ENCODE assay signal across 9 cellular contexts in the genomic region with DNA sequence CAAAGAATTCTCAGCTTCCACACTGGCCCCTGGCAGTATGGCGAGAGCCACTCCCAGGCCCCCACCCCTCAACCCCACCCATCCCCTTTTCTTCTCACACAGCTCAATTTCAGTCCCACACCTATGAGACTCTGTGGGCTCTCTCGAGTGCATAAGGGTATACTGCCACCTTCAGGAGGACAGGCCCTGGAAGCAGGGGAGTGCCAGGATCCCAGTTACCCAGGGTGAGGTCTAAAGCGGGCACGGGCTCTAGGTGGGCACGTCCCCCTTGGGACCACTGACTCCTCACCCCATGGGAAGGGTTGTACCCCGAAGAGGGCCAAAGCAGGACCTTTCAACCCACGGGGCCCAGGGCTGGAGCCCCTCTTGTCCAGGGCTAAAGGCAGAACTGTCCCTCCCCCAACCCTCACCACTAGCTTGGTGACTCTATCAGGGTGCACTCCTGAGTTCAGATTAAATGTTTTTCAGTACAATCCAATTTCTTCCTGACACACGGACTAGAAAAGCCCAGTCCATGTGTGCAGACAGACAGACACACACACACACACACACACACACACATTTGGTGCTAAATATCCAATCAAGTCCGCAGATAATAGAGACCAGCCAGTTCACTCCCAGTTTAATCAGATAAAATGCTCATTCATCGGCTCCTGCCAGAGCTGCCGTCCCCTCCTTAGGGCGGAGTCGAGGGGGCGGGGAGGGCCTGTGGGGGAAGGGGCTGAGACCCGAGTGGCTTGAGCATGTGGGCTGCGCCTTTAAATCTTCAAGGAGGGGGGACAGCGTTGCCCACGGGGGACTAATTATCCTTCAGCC. TPM values are rescaled to one million over a fixed set of nuclear protein-coding genes. Genes with fewer than 3 reads are reported as not detected.
DNase-seq lines count a peak whose midpoint lies in the region; ATAC-seq and TF ChIP-seq lines count a peak whose summit lies in the region.
"Had no signal": no experiment of that assay in that cellular context is flagged by ENCODE, and none has a peak within 500 bp of the region (broad histone marks: within the 10 kb centered on the region; RNA-seq: fewer than 3 reads in every experiment).

No MANE protein-coding gene starts in this region.

- H3K4me3 ChIP-seq in SU-DHL-6 (ENCODE audit: insufficient read depth, low read length, poor library complexity, severe bottlenecking), result no peak overlapping the region

- H3K36me3 ChIP-seq in SU-DHL-6 (ENCODE audit: low read length), result no peaks in the 10 kb centered on the region

- no peak overlapping the region for H3K4me3 Mint-ChIP-seq in activated CD4-positive, alpha-beta T cell treated with anti-CD3 and anti-CD28 coated beads, Interleukin-2, amount 10 ng/mL, durations not matched to agents 24 days and 14 days
- H3K4me3 Mint-ChIP-seq: activated naive CD8-positive, alpha-beta T cell had no signal

- intact Hi-C loops in activated CD4-positive, alpha-beta T cell treated with anti-CD3 and anti-CD28 coated beads, Interleukin-2, amount 10 ng/mL, durations not matched to agents 24 days and 14 days (cut with micrococcal nuclease), result no loop called here

- no peak overlapping the region for H3K27ac ChIP-seq in SU-DHL-6 (ENCODE audit: low read depth, low read length)

- H4K20me1 ChIP-seq in SU-DHL-6 (ENCODE audit: low read depth, low read length), result no peaks in the 10 kb centered on the region

- DNase-seq in activated CD4-positive, alpha-beta T cell treated with anti-CD3 and anti-CD28 coated beads, Interleukin-2, amount 10 ng/mL, durations not matched to agents 24 days and 14 days, result peak; percentile 77
- no peak for DNase-seq in activated CD4-positive, alpha-beta T cell treated with anti-CD3 and anti-CD28 coated beads, Interleukin-2, amount 50 U/mL, for 4 hours
- DNase-seq in NCI-H1092 (lab: John Stamatoyannopoulos, UW), result peak; percentile 80
- DNase-seq in epidermal melanocyte (ENCODE audit: insufficient read length, low spot score), result peak; percentile 79
- DNase-seq in middle frontal gyrus (ENCODE audit: extremely low spot score, low spot score), result peak; percentile 49
- DNase-seq in putamen (ENCODE audit: low spot score), result no peak

- H3K9me2 ChIP-seq in SU-DHL-6 (replicated peaks; ENCODE audit: insufficient read depth, low read length), result no peaks in the 10 kb centered on the region

- peak; percentile 49 for TF ChIP-seq CTCF in SU-DHL-6 (IDR thresholded peaks at IDR 0.05; ENCODE audit: insufficient read depth, low read length, poor library complexity, severe bottlenecking)

- no peaks in the 10 kb centered on the region for H3K27me3 ChIP-seq in SU-DHL-6 (ENCODE audit: low read length)

- H3K27me3 Mint-ChIP-seq in activated CD4-positive, alpha-beta T cell treated with anti-CD3 and anti-CD28 coated beads, Interleukin-2, amount 10 ng/mL, durations not matched to agents 24 days and 14 days, result peaks cover 4% of the 10 kb centered on the region

- H3K4me2 ChIP-seq in SU-DHL-6 (ENCODE audit: low read depth, low read length, poor library complexity, severe bottlenecking), result no peak overlapping the region

- H3K36me3 Mint-ChIP-seq in activated CD4-positive, alpha-beta T cell treated with anti-CD3 and anti-CD28 coated beads, Interleukin-2, amount 10 ng/mL, durations not matched to agents 24 days and 14 days (ENCODE audit: low read depth), result no peaks in the 10 kb centered on the region
- H3K36me3 Mint-ChIP-seq: activated naive CD8-positive, alpha-beta T cell had no signal

- no peak overlapping the region for H3K9ac ChIP-seq in SU-DHL-6 (ENCODE audit: low read length)

- H3K9me3 Mint-ChIP-seq in activated CD4-positive, alpha-beta T cell treated with anti-CD3 and anti-CD28 coated beads, Interleukin-2, amount 10 ng/mL, durations not matched to agents 24 days and 14 days, result no peaks in the 10 kb centered on the region

- no peak overlapping the region for H2AFZ ChIP-seq in SU-DHL-6 (ENCODE audit: low read depth, low read length, severe bottlenecking)

- no peaks in the 10 kb centered on the region for H3K9me3 ChIP-seq in SU-DHL-6 (ENCODE audit: insufficient read depth, low read length)

- H3F3A ChIP-seq in SU-DHL-6 (ENCODE audit: insufficient read depth), result no peaks in the 10 kb centered on the region

- H3K27ac Mint-ChIP-seq in activated CD4-positive, alpha-beta T cell treated with anti-CD3 and anti-CD28 coated beads, Interleukin-2, amount 10 ng/mL, durations not matched to agents 24 days and 14 days, result no peak overlapping the region
- H3K27ac Mint-ChIP-seq: activated naive CD8-positive, alpha-beta T cell had no signal

- no peaks in the 10 kb centered on the region for H3K79me2 ChIP-seq in SU-DHL-6 (ENCODE audit: insufficient read depth, low read length)

- H3K4me1 Mint-ChIP-seq in activated CD4-positive, alpha-beta T cell treated with anti-CD3 and anti-CD28 coated beads, Interleukin-2, amount 10 ng/mL, durations not matched to agents 24 days and 14 days, result no peaks in the 10 kb centered on the region

- ATAC-seq in HG03378 (IDR thresholded peaks at IDR 0.05; ENCODE audit: unreplicated experiment), result no peak

RNA-seq across cellular contexts. Expression of gene CYP11A1, which starts 59.4 kb away (rescaled TPM):
- total RNA-seq in activated CD4-positive, alpha-beta T cell treated with anti-CD3 and anti-CD28 coated beads, Interleukin-2, amount 10 ng/mL, durations not matched to agents 24 days and 14 days, result not detected in 2 replicates

Comparison
In these comparisons a context has a peak if more than half of its experiments do, and no peak if none do; other contexts are left out.
1. DNase-seq: peak in activated CD4-positive, alpha-beta T cell treated with anti-CD3 and anti-CD28 coated beads, Interleukin-2, amount 10 ng/mL, durations not matched to agents 24 days and 14 days (single experiment), NCI-H1092 (single experiment), epidermal melanocyte (single experiment) and middle frontal gyrus (single experiment); none in activated CD4-positive, alpha-beta T cell treated with anti-CD3 and anti-CD28 coated beads, Interleukin-2, amount 50 U/mL, for 4 hours (0 of 2) and putamen (single experiment).